Comparison of ENCODE assay signal across 8 cellular contexts in the genomic region with DNA sequence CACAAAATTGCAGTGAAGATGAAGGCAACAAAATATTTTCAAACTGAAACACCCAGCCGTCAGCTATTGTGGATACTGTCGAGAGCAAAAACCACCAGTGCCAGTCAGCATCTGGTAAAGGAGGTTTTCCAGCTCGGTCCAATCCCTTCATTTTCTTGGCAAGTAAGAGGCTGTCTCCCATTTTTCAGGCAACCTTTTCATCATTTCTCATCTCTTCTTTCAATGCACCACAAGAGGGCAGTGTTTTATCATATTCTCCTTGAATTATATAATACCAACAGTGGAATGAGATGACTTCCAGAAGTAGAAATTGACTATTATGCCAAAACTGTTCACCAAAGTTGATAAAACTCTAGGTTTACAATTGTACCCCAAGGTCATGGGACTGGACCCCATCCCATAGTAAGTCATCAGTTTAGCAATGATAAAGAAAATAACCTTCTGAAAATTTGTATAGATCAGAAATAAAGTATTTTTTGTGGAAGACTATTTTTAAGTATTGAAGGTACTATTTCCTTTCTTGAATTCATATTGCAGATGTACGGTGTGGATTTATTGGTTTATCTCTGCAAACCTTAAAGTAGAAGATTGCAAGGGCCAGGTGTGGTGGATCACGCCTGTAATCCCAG. TPM values are rescaled to one million over a fixed set of nuclear protein-coding genes. Genes with fewer than 3 reads are reported as not detected.
DNase-seq lines count a peak whose midpoint lies in the region; ATAC-seq, FAIRE-seq and TF ChIP-seq lines count a peak whose summit lies in the region.

No MANE protein-coding gene starts in this region.

- TF ChIP-seq EP300 in H1 (IDR thresholded peaks at IDR 0.05; ENCODE audit: borderline replicate concordance in 1 of 2, low read depth in 2 of 2, low read length in 2 of 2) = no peak

- no peaks in the 10 kb centered on the region for H3K9me3 ChIP-seq in H1 (ENCODE audit: insufficient read depth in 2 of 2, low read depth in 1 of 2, low read length in 1 of 2)

- H3K4me2 ChIP-seq in H1 (ENCODE audit: insufficient read depth in 1 of 2, low read depth in 2 of 2, low read length in 2 of 2) = no peak overlapping the region

- no peak overlapping the region for H2BK12ac ChIP-seq in H1 (ENCODE audit: low read depth, low read length)

- H2BK15ac ChIP-seq in H1 (ENCODE audit: low read length) = no peak overlapping the region

- H3K4me1 ChIP-seq in H1 (replicated peaks in 1 of 4; ENCODE audit: control insufficient read depth in 3 of 4, insufficient read depth in 4 of 4, low read length in 3 of 4) = no peaks in the 10 kb centered on the region

- H3K27ac Mint-ChIP-seq in memory B cell = no peak overlapping the region

- no peak overlapping the region for H2BK120ac ChIP-seq in H1 (replicated peaks; ENCODE audit: low read depth, low read length)

- no peaks in the 10 kb centered on the region for H4K20me1 ChIP-seq in H1 (replicated peaks in 1 of 2; ENCODE audit: control insufficient read depth in 1 of 2, insufficient read depth in 2 of 2, low read length in 2 of 2)

- H3K4me3 ChIP-seq in LNCaP clone FGC (ENCODE audit: low read depth, low read length) (no peak overlapping the region), H1 (ENCODE audit: extremely low read depth in 1 of 4, insufficient read depth in 2 of 4, low read depth in 3 of 4, low read length in 4 of 4) (no peak overlapping the region)

- H3K4me3 Mint-ChIP-seq in memory B cell = no peak overlapping the region

- in situ Hi-C loops in G401 (cut with HindIII; ENCODE audit: low sequenced_read_pairs) = no loop called here

- no peak overlapping the region for H3K9ac ChIP-seq in H1 (replicated peaks in 1 of 4; ENCODE audit: extremely low read depth in 1 of 4, low read depth in 3 of 4, low read length in 3 of 4)

- H3K27me3 Mint-ChIP-seq in memory B cell = no peaks in the 10 kb centered on the region

- H3K4me1 Mint-ChIP-seq in memory B cell = no peaks in the 10 kb centered on the region

- ATAC-seq in memory B cell (ENCODE audit: low read depth) (peak; percentile 44), GM21390 (IDR thresholded peaks at IDR 0.05; ENCODE audit: unreplicated experiment) (no peak)

- H3K36me3 Mint-ChIP-seq in memory B cell = no peaks in the 10 kb centered on the region

- TF ChIP-seq RAD21 in H1 (IDR thresholded peaks at IDR 0.05 in 1 of 2, conservative IDR thresholded peaks at IDR 0.05 in 1 of 2; ENCODE audit: low read depth in 2 of 2, low read length in 2 of 2) = peak; percentile 74 to 75

- no peak overlapping the region for H4K91ac ChIP-seq in H1 (replicated peaks; ENCODE audit: insufficient read length, low read length)

- H3K23ac ChIP-seq in H1 (ENCODE audit: insufficient read length) = no peak overlapping the region

- H3K56ac ChIP-seq in H1 (replicated peaks; ENCODE audit: insufficient read length, low read depth, low read length) = no peak overlapping the region

- no peak overlapping the region for H2AFZ ChIP-seq in H1 (ENCODE audit: low read length)

- CTCF ChIA-PET in H1 (lab: Charles Lee; ENCODE audit: partially characterized antibody) = interaction anchor here (0.6 to 7.5 kb wide), 20 partner anchors 11 to 381 kb away, joined by 3 to 88 read pairs (median 4); a partner anchor contains a TSS

- no peak overlapping the region for H3K4ac ChIP-seq in H1 (replicated peaks; ENCODE audit: insufficient read length, low read depth, low read length)

- no peak overlapping the region for H2BK20ac ChIP-seq in H1 (ENCODE audit: low read length)

- H3K18ac ChIP-seq in H1 (ENCODE audit: extremely low read depth, low read length) = no peak overlapping the region

- 78% methylated on average over 5 of the region's 5 CpGs; no CpG with 5 or more reads in 1 of the 2 experiments for WGBS in H1 (ENCODE audit: extremely low coverage in 1 of 2, insufficient coverage in 1 of 2, insufficient read length in 1 of 2, insufficient replicate concordance in 2 of 2, low coverage in 1 of 2, low lambda C conversion rate in 2 of 2, missing lambda C conversion rate in 1 of 2), 2 experiments

- H3K79me2 ChIP-seq in H1 (ENCODE audit: control insufficient read depth in 1 of 2, insufficient read depth in 2 of 2, low read length in 2 of 2) = no peaks in the 10 kb centered on the region

- no peaks in the 10 kb centered on the region for H3K23me2 ChIP-seq in H1 (ENCODE audit: low read depth, low read length)

- no peaks in the 10 kb centered on the region for H3K79me1 ChIP-seq in H1 (ENCODE audit: low read depth, low read length)

- TF ChIP-seq POLR2A in H1 (IDR thresholded peaks at IDR 0.05; ENCODE audit: control extremely low read depth in 1 of 2, low read depth in 2 of 2, low read length in 2 of 2) = no peak

- no peaks in the 10 kb centered on the region for H3K27me3 ChIP-seq in H1 (replicated peaks in 1 of 4; ENCODE audit: control insufficient read depth in 3 of 4, extremely low read depth in 1 of 4, insufficient read depth in 3 of 4, low read length in 3 of 4)

- H2BK5ac ChIP-seq in H1 (ENCODE audit: low read depth, low read length) = no peak overlapping the region

- no peak overlapping the region for H4K5ac ChIP-seq in H1 (ENCODE audit: insufficient read length, low read depth, low read length)

- H2AK5ac ChIP-seq in H1 (ENCODE audit: low read depth, low read length) = no peak overlapping the region

- H3K36me3 ChIP-seq in H1 (ENCODE audit: control insufficient read depth in 2 of 4, insufficient read depth in 4 of 4, low read length in 3 of 4) = peaks cover 0 to 3% (median 1%) of the 10 kb centered on the region in 4 experiments; a peak in 2 of 8 replicates

- H3K27ac ChIP-seq in H1 (ENCODE audit: low read depth, low read length) = no peak overlapping the region

- no peaks in the 10 kb centered on the region for H3K9me3 Mint-ChIP-seq in memory B cell

- TF ChIP-seq CTCF in LNCaP clone FGC (IDR thresholded peaks at IDR 0.05; ENCODE audit: control insufficient read depth, extremely low read depth, insufficient read depth) (peak; percentile 60), H1 (IDR thresholded peaks at IDR 0.05; ENCODE audit: control extremely low read depth in 1 of 3, insufficient read depth in 1 of 3, low read depth in 1 of 3, low read length in 3 of 3) (peak in 2 of 3 experiments; percentile 41 to 67; a peak in 2 of 4 replicates)

- H4K8ac ChIP-seq in H1 (ENCODE audit: extremely low read depth, insufficient read depth, low read length) = no peak overlapping the region

- H3K14ac ChIP-seq in H1 (ENCODE audit: insufficient read length) = no peak overlapping the region

- POLR2A ChIA-PET in H1 (lab: Charles Lee; ENCODE audit: partially characterized antibody) = interaction anchor here (1.4 to 2.9 kb wide), 3 partner anchors 16 to 45 kb away, joined by 5 to 18 read pairs (median 11); a partner anchor contains a TSS

- FAIRE-seq in H1 (lab: Jason Lieb, UNC) = peak; percentile 36

- DNase-seq in G401 (ENCODE audit: low spot score) (peak; percentile 87), LNCaP clone FGC (ENCODE audit: low read depth) (peak; percentile 59), RPMI8226 (peak; percentile 77), H1 (ENCODE audit: low read depth in 1 of 2, low spot score in 2 of 2) (peak in 1 of 2 experiments; percentile 38), memory B cell (ENCODE audit: low spot score in 2 of 2) (peak in 1 of 2 donors; percentile 34), UCSD-AML1 (lab: John Stamatoyannopoulos, UW; ENCODE audit: unreplicated experiment) (no peak), COLO668 (lab: John Stamatoyannopoulos, UW; ENCODE audit: unreplicated experiment) (no peak)

TF ChIP-seq in H1, 55 proteins besides CTCF, POLR2A, EP300 and RAD21:
- TF ChIP-seq GABPA (IDR thresholded peaks at IDR 0.05; ENCODE audit: borderline replicate concordance, insufficient read depth, low read length) = no peak
- no peak for TF ChIP-seq SP2 (IDR thresholded peaks at IDR 0.05; ENCODE audit: low read length)
- TF ChIP-seq SIN3A (conservative IDR thresholded peaks at IDR 0.05 in 1 of 2, IDR thresholded peaks at IDR 0.05 in 1 of 2; ENCODE audit: low read depth in 1 of 2, low read length in 2 of 2) = no peak

RNA-seq across cellular contexts. Expression of a gene that starts 16.8 kb away (rescaled TPM):
- 380 and 386 TPM in 2 replicates for total RNA-seq in G401 (2014; rRNA removed; shearing (Covaris generic))
- 45.3 and 45.7 TPM in 2 replicates for total RNA-seq in H1 (2021; fragmentation: NEBNext Ultra II Directional; extraction: Animal tissue kit (Norgen Biotek cat#: 25700))
- polyA plus RNA-seq in H1 (2011; rRNA removed) = 24.6 and 32.7 TPM in 2 replicates
- polyA plus RNA-seq in H1 (2011; cell fraction: cytosol; rRNA removed) = 34.3 TPM
- polyA plus RNA-seq in H1 (2011; cell fraction: nucleus; rRNA removed) = 20.5 TPM
- 46.7 to 66.1 TPM (median 57.0 TPM) in 4 replicates for polyA plus RNA-seq in H1 (2012, experiment 1 of 2)
- 96.8 TPM for polyA plus RNA-seq in H1 (2012, experiment 2 of 2)
- 72.7 TPM for polyA plus RNA-seq in H1 (2013, experiment 1 of 2)
- 74.9 TPM for polyA plus RNA-seq in H1 (2013, experiment 2 of 2)
- 32.8 and 33.4 TPM in 2 replicates for polyA minus RNA-seq in H1 (2011; rRNA and poly(A)+ RNA removed)
- 15.0 TPM for polyA minus RNA-seq in H1 (2011; cell fraction: cytosol; rRNA and poly(A)+ RNA removed)
- polyA minus RNA-seq in H1 (2011; cell fraction: nucleus; rRNA and poly(A)+ RNA removed) = 11.0 TPM

RNA-seq across cellular contexts. Expression of a gene that starts 45.2 kb away (rescaled TPM):
- 134 and 158 TPM in 2 replicates for total RNA-seq in G401 (2014; rRNA removed; shearing (Covaris generic))
- total RNA-seq in H1 (2021; fragmentation: NEBNext Ultra II Directional; extraction: Animal tissue kit (Norgen Biotek cat#: 25700)) = 88.2 and 92.5 TPM in 2 replicates
- polyA plus RNA-seq in H1 (2011; rRNA removed) = 108 and 127 TPM in 2 replicates
- polyA plus RNA-seq in H1 (2011; cell fraction: cytosol; rRNA removed) = 134 TPM
- 106 TPM for polyA plus RNA-seq in H1 (2011; cell fraction: nucleus; rRNA removed)
- polyA plus RNA-seq in H1 (2012, experiment 1 of 2) = 77.1 to 120 TPM (median 115 TPM) in 4 replicates
- polyA plus RNA-seq in H1 (2012, experiment 2 of 2) = 103 TPM
- 69.4 TPM for polyA plus RNA-seq in H1 (2013, experiment 1 of 2)
- polyA plus RNA-seq in H1 (2013, experiment 2 of 2) = 70.7 TPM
- 83.3 and 98.7 TPM in 2 replicates for polyA minus RNA-seq in H1 (2011; rRNA and poly(A)+ RNA removed)
- polyA minus RNA-seq in H1 (2011; cell fraction: cytosol; rRNA and poly(A)+ RNA removed) = 75.2 TPM
- polyA minus RNA-seq in H1 (2011; cell fraction: nucleus; rRNA and poly(A)+ RNA removed) = 69.7 TPM

RNA-seq across cellular contexts. Expression of a gene that starts 52.6 kb away (rescaled TPM):
- 12.4 and 24.3 TPM in 2 replicates for total RNA-seq in G401 (2014; rRNA removed; shearing (Covaris generic))
- 42.2 and 44.3 TPM in 2 replicates for total RNA-seq in H1 (2021; fragmentation: NEBNext Ultra II Directional; extraction: Animal tissue kit (Norgen Biotek cat#: 25700))
- 14.1 and 37.6 TPM in 2 replicates for polyA plus RNA-seq in H1 (2011; rRNA removed)
- polyA plus RNA-seq in H1 (2011; cell fraction: cytosol; rRNA removed) = 11.2 TPM
- polyA plus RNA-seq in H1 (2011; cell fraction: nucleus; rRNA removed) = 36.5 TPM
- 26.9 to 31.9 TPM (median 29.8 TPM) in 4 replicates for polyA plus RNA-seq in H1 (2012, experiment 1 of 2)
- 20.9 TPM for polyA plus RNA-seq in H1 (2012, experiment 2 of 2)
- polyA plus RNA-seq in H1 (2013, experiment 1 of 2) = 21.8 TPM
- polyA plus RNA-seq in H1 (2013, experiment 2 of 2) = 19.7 TPM
- polyA minus RNA-seq in H1 (2011; rRNA and poly(A)+ RNA removed) = 18.5 and 23.8 TPM in 2 replicates
- 16.5 TPM for polyA minus RNA-seq in H1 (2011; cell fraction: cytosol; rRNA and poly(A)+ RNA removed)
- polyA minus RNA-seq in H1 (2011; cell fraction: nucleus; rRNA and poly(A)+ RNA removed) = 22.4 TPM

Comparison
In these comparisons a context has a peak if more than half of its experiments do, and no peak if none do; other contexts are left out.
1. DNase-seq: peak in G401 (single experiment), LNCaP clone FGC (single experiment) and RPMI8226 (single experiment); none in UCSD-AML1 (single experiment) and COLO668 (single experiment).